16 cellular contexts compared by ENCODE assay signal in the genomic region with DNA sequence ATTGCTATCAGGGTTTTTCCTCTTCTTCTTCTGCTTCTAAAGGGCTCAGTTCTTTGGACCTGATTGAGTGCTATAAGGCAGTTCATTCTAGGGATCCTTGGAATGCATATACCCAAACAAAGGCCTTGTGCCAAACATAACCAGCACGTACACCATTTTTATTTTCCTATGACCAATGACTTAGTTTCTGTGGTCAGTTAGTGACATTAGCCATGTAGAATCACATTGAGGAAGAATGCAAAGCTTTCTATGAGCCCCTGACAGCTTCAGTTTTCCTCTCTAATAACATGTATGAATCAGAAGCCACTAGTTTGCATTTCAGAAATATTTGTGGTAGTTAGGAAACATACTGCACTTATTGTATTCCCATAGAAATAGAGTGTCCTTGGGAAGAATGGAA.
A peak's percentile ranks its signal among the peaks of the same experiment; 100 is the strongest.
DNase-seq lines count a peak whose midpoint lies in the region; ATAC-seq and TF ChIP-seq lines count a peak whose summit lies in the region.
"Had no signal": no experiment of that assay in that cellular context is flagged by ENCODE, and none has a peak within 500 bp of the region (broad histone marks: within the 10 kb centered on the region; RNA-seq: fewer than 3 reads in every experiment).

No MANE protein-coding gene starts in this region.

- TF ChIP-seq CTCF in ascending aorta (IDR thresholded peaks at IDR 0.05), result no peak

- no peak overlapping the region for H3K4me3 ChIP-seq in ACC112 (ENCODE audit: low read depth, low read length)
- no peak overlapping the region for H3K4me3 ChIP-seq in ascending aorta
- H3K4me3 ChIP-seq in MG63, result no peak overlapping the region
- H3K4me3 ChIP-seq: A549, breast epithelium, lower lobe of right lung, Peyer's patch, spleen, suprapubic skin had no signal

- DNase-seq in HCEC 1CT (peak; percentile 95), ascending aorta (ENCODE audit: low spot score in 2 of 2) (no peak), glomerular visceral epithelial cell (ENCODE audit: extremely low spot score) (peak; percentile 86), MG63 (no peak), SHP77 (lab: John Stamatoyannopoulos, UW) (no peak)
- DNase-seq in activated CD4-positive, alpha-beta T cell treated with anti-CD3 and anti-CD28 coated beads, Interleukin-2, amount 50 U/mL, for 48 hours, result no peak
- DNase-seq: lower lobe of right lung, NCI-H1105, occipital lobe, Peyer's patch, spleen had no signal

- intact Hi-C loops in ascending aorta (cut with DNase I), result loop anchor here (5.0 kb wide), 1 partner anchor 428 kb away; no protein-coding TSS in a partner anchor

- H3K4me1 ChIP-seq in ACC112 (ENCODE audit: control insufficient read depth, insufficient read depth, low read length, unreplicated experiment), result peaks cover 12% of the 10 kb centered on the region
- peaks cover 5 to 53% of the 10 kb centered on the region in 2 donors for H3K4me1 ChIP-seq in ascending aorta
- H3K4me1 ChIP-seq: A549, breast epithelium, lower lobe of right lung, Peyer's patch, spleen, suprapubic skin had no signal

- no peaks in the 10 kb centered on the region for H3K79me2 ChIP-seq in ACC112 (ENCODE audit: control insufficient read depth, insufficient read depth, low read length, unreplicated experiment)

- no peak overlapping the region for H2AFZ ChIP-seq in ACC112 (ENCODE audit: low read length, unreplicated experiment)

- H3K36me3 ChIP-seq in ACC112 (ENCODE audit: insufficient read depth, low read length) (no peaks in the 10 kb centered on the region), ascending aorta (no peaks in the 10 kb centered on the region), MG63 (no peaks in the 10 kb centered on the region)
- H3K36me3 ChIP-seq: breast epithelium, lower lobe of right lung, Peyer's patch, spleen, suprapubic skin had no signal

- peak overlapping the region; percentile 30; the same call in 1 of the 2 replicates for H3K27ac ChIP-seq in ACC112 (ENCODE audit: low read depth, low read length)
- H3K27ac ChIP-seq in ascending aorta, result peak overlapping the region; percentile 19 to 63
- H3K27ac ChIP-seq: A549, breast epithelium, lower lobe of right lung, Peyer's patch, spleen, suprapubic skin had no signal

- no peaks in the 10 kb centered on the region for H3K9me3 ChIP-seq in ascending aorta
- H3K9me3 ChIP-seq in MG63, result no peaks in the 10 kb centered on the region
- H3K9me3 ChIP-seq: A549, breast epithelium, lower lobe of right lung, Peyer's patch, spleen, suprapubic skin had no signal

- H3K27me3 ChIP-seq in ACC112 (ENCODE audit: insufficient read depth, low read length) (no peaks in the 10 kb centered on the region), ascending aorta (no peaks in the 10 kb centered on the region), MG63 (no peaks in the 10 kb centered on the region)
- H3K27me3 ChIP-seq: breast epithelium, Peyer's patch, spleen, suprapubic skin had no signal

- no peak for ATAC-seq in activated CD4-positive, CD25-positive, alpha-beta regulatory T cell treated with anti-CD3 and anti-CD28 coated beads, Interleukin-2, amount 50 U/mL, for 24 hours
- ATAC-seq: A549, lower lobe of right lung had no signal

Comparison
In these comparisons a context has a peak if more than half of its experiments do, and no peak if none do; other contexts are left out.
1. DNase-seq: peak in HCEC 1CT (single experiment) and glomerular visceral epithelial cell (single experiment); none in ascending aorta (0 of 2), MG63 (single experiment), SHP77 (0 of 2) and activated CD4-positive, alpha-beta T cell treated with anti-CD3 and anti-CD28 coated beads, Interleukin-2, amount 50 U/mL, for 48 hours (0 of 2).